ENCODE assay signal across 9 cellular contexts in the genomic region with DNA sequence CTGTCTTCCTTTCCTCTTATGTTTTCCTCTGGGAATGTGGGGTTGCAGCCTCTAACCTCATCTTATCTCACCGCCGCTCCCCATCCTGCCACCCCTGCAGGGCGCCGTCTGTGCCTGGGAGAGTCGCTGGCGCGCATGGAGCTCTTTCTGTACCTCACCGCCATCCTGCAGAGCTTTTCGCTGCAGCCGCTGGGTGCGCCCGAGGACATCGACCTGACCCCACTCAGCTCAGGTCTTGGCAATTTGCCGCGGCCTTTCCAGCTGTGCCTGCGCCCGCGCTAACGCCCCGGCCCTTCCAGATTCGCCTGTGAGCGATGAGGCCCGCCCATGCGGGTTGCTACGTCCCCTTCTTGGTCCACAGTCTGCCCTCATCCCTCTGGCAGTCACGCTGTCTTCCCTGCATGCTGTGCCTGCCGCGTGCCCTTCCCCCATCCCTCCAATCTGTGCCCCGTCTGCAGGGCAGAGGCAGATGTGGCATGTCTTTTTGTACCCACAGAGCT. TPM values are rescaled to one million over a fixed set of nuclear protein-coding genes. Genes with fewer than 3 reads are reported as not detected.
DNase-seq lines count a peak whose midpoint lies in the region; ATAC-seq and TF ChIP-seq lines count a peak whose summit lies in the region.
"Not testable (repeated sequence)": the region's sequence is repeated elsewhere in the genome, so short reads cannot be mapped to it uniquely, and the experiment has no call there.
"Had no signal": no experiment of that assay in that cellular context is flagged by ENCODE, and none has a peak within 500 bp of the region (broad histone marks: within the 10 kb centered on the region; RNA-seq: fewer than 3 reads in every experiment).

No MANE protein-coding gene starts in this region.

- H2BK120ac ChIP-seq in IMR-90 (ENCODE audit: low read depth, low read length), result not testable (repeated sequence)

- not testable (repeated sequence) for TF ChIP-seq RAD21 in IMR-90 (IDR thresholded peaks at IDR 0.05; ENCODE audit: low read length)

- not testable (repeated sequence) for H3K56ac ChIP-seq in IMR-90 (ENCODE audit: extremely low read depth, insufficient read depth, low read length)

- not testable (repeated sequence) for H4K20me1 ChIP-seq in IMR-90 (ENCODE audit: insufficient read depth, low read length); mammary epithelial cell (ENCODE audit: insufficient read depth, low read length)

- in situ Hi-C loops in IMR-90 (cut with MboI; ENCODE audit: low sequenced_read_pairs), result not testable (repeated sequence)
- in situ Hi-C loops in mammary epithelial cell (cut with MboI; ENCODE audit: low sequenced_read_pairs in 2 of 2), result loop anchor here in 1 of 2 donors (25.0 kb wide), 1 partner anchor 166 kb away; no protein-coding TSS in a partner anchor

- not testable (repeated sequence) for TF ChIP-seq POLR2A in IMR-90 (IDR thresholded peaks at IDR 0.05; ENCODE audit: low read depth, low read length); Peyer's patch (IDR thresholded peaks at IDR 0.05)

- DNase-seq in D341Med (ENCODE audit: low spot score) (peak; percentile 50), IMR-90 (peak; percentile 59), Peyer's patch (peak; percentile 43 to 90 (median 89)), mammary epithelial cell (peak; percentile 78), hypothalamus (lab: John Stamatoyannopoulos, UW) (peak in 37 of 51 donors; percentile 2 to 69 (median 22)), posterior cingulate gyrus (peak in 8 of 10 donors; percentile 32 to 89 (median 57))
- peak; percentile 31 to 60 for DNase-seq in activated CD8-positive, alpha-beta memory T cell treated with anti-CD3 and anti-CD28 coated beads for 1 hour (ENCODE audit: extremely low read depth in 1 of 2, low read depth in 1 of 2)
- DNase-seq in stimulated activated CD8-positive, alpha-beta memory T cell treated with anti-CD3 and anti-CD28 coated beads, Interleukin-7, amount 100 ng/mL, for 48 hours (ENCODE audit: extremely low read depth in 1 of 2, low read depth in 1 of 2), result peak; percentile 20 to 61

- peaks cover 17% of the 10 kb centered on the region for H3K27me3 ChIP-seq in IMR-90 (ENCODE audit: control insufficient read depth, insufficient read depth, low read length)
- not testable (repeated sequence) for H3K27me3 ChIP-seq in Peyer's patch; mammary epithelial cell (ENCODE audit: insufficient read depth, low read length)

- not testable (repeated sequence) for H4K91ac ChIP-seq in IMR-90 (ENCODE audit: insufficient read depth, low read depth, low read length)

- not testable (repeated sequence) for H3K23ac ChIP-seq in IMR-90 (ENCODE audit: low read depth, low read length)

- H3K4me2 ChIP-seq in IMR-90 (ENCODE audit: low read depth, low read length) (peak overlapping the region; percentile 19), mammary epithelial cell (ENCODE audit: insufficient read depth, low read depth, low read length) (peak overlapping the region; percentile 8)

- not testable (repeated sequence) for H4K5ac ChIP-seq in IMR-90 (ENCODE audit: low read depth, low read length)

- H3K14ac ChIP-seq in IMR-90 (replicated peaks; ENCODE audit: low read depth, low read length), result not testable (repeated sequence)

- dilution Hi-C loops in IMR-90 (cut with HindIII; ENCODE audit: low sequenced_read_pairs, unreplicated experiment); mammary epithelial cell (cut with HindIII; ENCODE audit: low sequenced_read_pairs): not testable (repeated sequence)

- H3K79me1 ChIP-seq in IMR-90 (ENCODE audit: low read depth in 1 of 2, low read length in 2 of 2), result not testable (repeated sequence)

- peak; percentile 91 for ATAC-seq in IMR-90 (ENCODE audit: low read depth)

- H2BK20ac ChIP-seq in IMR-90 (ENCODE audit: low read depth, low read length), result not testable (repeated sequence)

- H3K4me1 ChIP-seq in IMR-90 (ENCODE audit: control insufficient read depth, insufficient read depth, low read length); mammary epithelial cell (ENCODE audit: insufficient read depth, low read length): not testable (repeated sequence)
- H3K4me1 ChIP-seq in Peyer's patch, result peaks cover 0 to 14% (median 0%) of the 10 kb centered on the region in 4 donors

- H2BK15ac ChIP-seq in IMR-90 (ENCODE audit: low read depth, low read length), result not testable (repeated sequence)

- POLR2A ChIA-PET in IMR-90 (lab: Charles Lee; ENCODE audit: unreplicated experiment), result not testable (repeated sequence)

- not testable (repeated sequence) for H3K4ac ChIP-seq in IMR-90 (ENCODE audit: low read depth, low read length)

- TF ChIP-seq CTCF in IMR-90 (conservative IDR thresholded peaks at IDR 0.05; ENCODE audit: low read depth, low read length) (peak; percentile 29; the same call in 1 of the 2 replicates), Peyer's patch (IDR thresholded peaks at IDR 0.05) (peak in 4 of 6 experiments; percentile 31 to 45 (median 43))
- not testable (repeated sequence) for TF ChIP-seq CTCF in mammary epithelial cell (conservative IDR thresholded peaks at IDR 0.05 in 1 of 2, IDR thresholded peaks at IDR 0.05 in 1 of 2; ENCODE audit: extremely low read depth in 1 of 2, insufficient read depth in 1 of 2, low read depth in 1 of 2, low read length in 2 of 2)

- not testable (repeated sequence) for H4K8ac ChIP-seq in IMR-90 (ENCODE audit: low read depth in 2 of 2, low read length in 2 of 2)

- not testable (repeated sequence) for H3K36me3 ChIP-seq in IMR-90 (ENCODE audit: control insufficient read depth, insufficient read depth, low read length); Peyer's patch; mammary epithelial cell (ENCODE audit: insufficient read depth, low read length)

- WGBS in IMR-90 (ENCODE audit: extremely low coverage in 2 of 2, insufficient read length in 1 of 2), 2 experiments, result 0% methylated on average over 2 of the region's 29 CpGs; no CpG with 5 or more reads in 1 of the 2 experiments
- 18% methylated on average over 12 of the region's 29 CpGs for WGBS in mammary epithelial cell (ENCODE audit: low coverage, missing lambda C conversion rate)

- not testable (repeated sequence) for BruUV-seq in IMR-90 (replicated peaks; lab: Mats Ljungman, UMichigan); mammary epithelial cell (replicated peaks; lab: Mats Ljungman, UMichigan)

- H2BK5ac ChIP-seq in IMR-90 (ENCODE audit: low read depth, low read length, poor library complexity, severe bottlenecking), result not testable (repeated sequence)

- not testable (repeated sequence) for H3K9ac ChIP-seq in IMR-90 (ENCODE audit: low read depth, low read length); mammary epithelial cell (ENCODE audit: insufficient read depth, low read length)

- H3K9me1 ChIP-seq in IMR-90 (ENCODE audit: insufficient read depth, low read length), result not testable (repeated sequence)

- H3K9me3 ChIP-seq in IMR-90 (ENCODE audit: control insufficient read depth, insufficient read depth, low read length); Peyer's patch; mammary epithelial cell (replicated peaks; ENCODE audit: insufficient read depth, low read length): not testable (repeated sequence)

- H3K27ac ChIP-seq in IMR-90 (ENCODE audit: insufficient read depth, low read length); Peyer's patch; mammary epithelial cell (ENCODE audit: insufficient read depth, low read depth, low read length): not testable (repeated sequence)

- H3K4me3 ChIP-seq in IMR-90 (ENCODE audit: insufficient read depth, low read depth, low read length); mammary epithelial cell (replicated peaks in 1 of 3; ENCODE audit: insufficient read depth in 1 of 3, low read depth in 2 of 3, low read length in 3 of 3): not testable (repeated sequence)
- peak overlapping the region in 1 of 4 donors; percentile 30 for H3K4me3 ChIP-seq in Peyer's patch

- CTCF ChIA-PET in IMR-90 (lab: Yijun Ruan, JAX), result interaction anchor here (0.6 kb wide), 1 partner anchor 51 kb away, joined by 4 read pairs; no protein-coding TSS in a partner anchor
- CTCF ChIA-PET in mammary epithelial cell (lab: Charles Lee; ENCODE audit: low non-redundant PET), result not testable (repeated sequence)

- not testable (repeated sequence) for H2AK9ac ChIP-seq in IMR-90 (replicated peaks; ENCODE audit: low read depth, low read length, poor library complexity)

- H3K79me2 ChIP-seq in mammary epithelial cell (ENCODE audit: insufficient read depth, low read length), result not testable (repeated sequence)

- H2AK5ac ChIP-seq in IMR-90 (ENCODE audit: low read depth, low read length), result not testable (repeated sequence)

- H2AFZ ChIP-seq in IMR-90 (replicated peaks; ENCODE audit: low read length, poor library complexity), result peak overlapping the region; percentile 69
- not testable (repeated sequence) for H2AFZ ChIP-seq in mammary epithelial cell (ENCODE audit: low read depth, low read length)

- not testable (repeated sequence) for H3K18ac ChIP-seq in IMR-90 (ENCODE audit: low read depth, low read length)

- intact Hi-C loops in IMR-90 (cut with micrococcal nuclease), result loop anchor here (2.0 kb wide), 1 partner anchor 135 kb away; no protein-coding TSS in a partner anchor
- intact Hi-C loops in mammary epithelial cell (cut with micrococcal nuclease); posterior cingulate gyrus (cut with DNase I): not testable (repeated sequence)

RNA-seq across cellular contexts. Expression of a gene that starts 13.6 kb away (rescaled TPM):
- not detected in 2 replicates for total RNA-seq in IMR-90 (2012; rRNA removed)
- polyA plus RNA-seq in IMR-90 (2012; rRNA removed), result not detected in 2 replicates
- polyA plus RNA-seq in IMR-90 (2012; cell fraction: cytosol; rRNA removed), result not detected in 2 replicates
- not detected in 2 replicates for polyA plus RNA-seq in IMR-90 (2012; cell fraction: nucleus; rRNA removed; ENCODE audit: low replicate concordance)
- not detected for total RNA-seq in Peyer's patch
- not detected for total RNA-seq in mammary epithelial cell
- not detected for polyA plus RNA-seq in mammary epithelial cell
- polyA minus RNA-seq in mammary epithelial cell, result not detected
- total RNA-seq: vagina had no signal

RNA-seq across cellular contexts. Expression of a gene that starts 39.6 kb away (rescaled TPM):
- total RNA-seq in IMR-90 (2012; rRNA removed), result not detected in 2 replicates
- polyA plus RNA-seq in IMR-90 (2012; rRNA removed), result not detected in 2 replicates
- polyA plus RNA-seq in IMR-90 (2012; cell fraction: cytosol; rRNA removed), result not detected in 2 replicates
- polyA plus RNA-seq in IMR-90 (2012; cell fraction: nucleus; rRNA removed; ENCODE audit: low replicate concordance), result not detected in 2 replicates
- total RNA-seq in Peyer's patch, result not detected
- not detected for total RNA-seq in mammary epithelial cell
- not detected for polyA plus RNA-seq in mammary epithelial cell
- polyA minus RNA-seq in mammary epithelial cell, result not detected
- total RNA-seq: vagina had no signal

Comparison
In these comparisons a context has a peak if more than half of its experiments do, and no peak if none do; other contexts are left out.
1. DNase-seq: peak in every context shown above with its lines; median percentile 89 in Peyer's patch; 78 in mammary epithelial cell; 59 in IMR-90; 57 in posterior cingulate gyrus; 50 in D341Med; 46 in activated CD8-positive, alpha-beta memory T cell treated with anti-CD3 and anti-CD28 coated beads for 1 hour; 40 in stimulated activated CD8-positive, alpha-beta memory T cell treated with anti-CD3 and anti-CD28 coated beads, Interleukin-7, amount 100 ng/mL, for 48 hours; 22 in hypothalamus.